ENCODE assay signal across 1 cellular context in the genomic region with DNA sequence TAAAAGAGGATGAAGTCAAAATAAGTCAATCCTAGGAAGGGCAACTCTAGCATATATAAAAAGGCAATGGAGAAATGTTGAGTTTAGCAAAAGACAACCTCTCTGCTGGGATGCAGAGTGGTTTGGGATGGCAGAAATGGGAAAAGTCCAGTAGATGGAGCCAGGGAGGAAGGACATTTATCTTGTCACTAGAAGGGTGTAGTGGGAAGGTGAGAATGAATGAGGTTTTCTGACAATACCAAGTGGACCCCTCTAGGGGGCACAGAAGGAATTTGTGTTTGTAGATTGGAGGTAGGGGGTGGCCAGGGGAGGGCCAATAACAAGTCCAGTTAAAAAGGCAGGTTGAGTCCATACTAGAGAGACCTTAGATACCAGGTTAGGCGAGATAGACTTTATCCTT.
TF ChIP-seq lines count a peak whose summit lies in the region.

No MANE protein-coding gene starts in this region.

TF ChIP-seq in WTC11, 78 proteins besides CTCF, POLR2A, EP300 and RAD21 (continued from another document):
- TF ChIP-seq, protein P1, sequence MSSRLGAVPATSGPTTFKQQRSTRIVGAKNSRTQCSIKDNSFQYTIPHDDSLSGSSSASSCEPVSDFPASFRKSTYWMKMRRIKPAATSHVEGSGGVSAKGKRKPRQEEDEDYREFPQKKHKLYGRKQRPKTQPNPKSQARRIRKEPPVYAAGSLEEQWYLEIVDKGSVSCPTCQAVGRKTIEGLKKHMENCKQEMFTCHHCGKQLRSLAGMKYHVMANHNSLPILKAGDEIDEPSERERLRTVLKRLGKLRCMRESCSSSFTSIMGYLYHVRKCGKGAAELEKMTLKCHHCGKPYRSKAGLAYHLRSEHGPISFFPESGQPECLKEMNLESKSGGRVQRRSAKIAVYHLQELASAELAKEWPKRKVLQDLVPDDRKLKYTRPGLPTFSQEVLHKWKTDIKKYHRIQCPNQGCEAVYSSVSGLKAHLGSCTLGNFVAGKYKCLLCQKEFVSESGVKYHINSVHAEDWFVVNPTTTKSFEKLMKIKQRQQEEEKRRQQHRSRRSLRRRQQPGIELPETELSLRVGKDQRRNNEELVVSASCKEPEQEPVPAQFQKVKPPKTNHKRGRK (CRISPR knock-in tag; IDR thresholded peaks at IDR 0.05; ENCODE audit: borderline replicate concordance) = no peak
- TF ChIP-seq ATF1 (CRISPR knock-in tag; IDR thresholded peaks at IDR 0.05) (no peak), ATF3 (CRISPR knock-in tag; conservative IDR thresholded peaks at IDR 0.05) (no peak), ZNF317 (CRISPR knock-in tag; IDR thresholded peaks at IDR 0.05; ENCODE audit: borderline replicate concordance, low read depth) (no peak), EMX1 (CRISPR knock-in tag; IDR thresholded peaks at IDR 0.05) (no peak), ELF4 (CRISPR knock-in tag; IDR thresholded peaks at IDR 0.05; ENCODE audit: low read depth) (no peak), MXD4 (CRISPR knock-in tag; IDR thresholded peaks at IDR 0.05; ENCODE audit: borderline replicate concordance) (no peak), ZSCAN18 (CRISPR knock-in tag; IDR thresholded peaks at IDR 0.05) (no peak), AFF4 (CRISPR knock-in tag; IDR thresholded peaks at IDR 0.05; ENCODE audit: borderline replicate concordance) (no peak), JUN (CRISPR knock-in tag; IDR thresholded peaks at IDR 0.05) (no peak), SP1 (CRISPR knock-in tag; conservative IDR thresholded peaks at IDR 0.05) (no peak), TEAD1 (CRISPR knock-in tag; IDR thresholded peaks at IDR 0.05) (no peak)
- TF ChIP-seq, protein P2, sequence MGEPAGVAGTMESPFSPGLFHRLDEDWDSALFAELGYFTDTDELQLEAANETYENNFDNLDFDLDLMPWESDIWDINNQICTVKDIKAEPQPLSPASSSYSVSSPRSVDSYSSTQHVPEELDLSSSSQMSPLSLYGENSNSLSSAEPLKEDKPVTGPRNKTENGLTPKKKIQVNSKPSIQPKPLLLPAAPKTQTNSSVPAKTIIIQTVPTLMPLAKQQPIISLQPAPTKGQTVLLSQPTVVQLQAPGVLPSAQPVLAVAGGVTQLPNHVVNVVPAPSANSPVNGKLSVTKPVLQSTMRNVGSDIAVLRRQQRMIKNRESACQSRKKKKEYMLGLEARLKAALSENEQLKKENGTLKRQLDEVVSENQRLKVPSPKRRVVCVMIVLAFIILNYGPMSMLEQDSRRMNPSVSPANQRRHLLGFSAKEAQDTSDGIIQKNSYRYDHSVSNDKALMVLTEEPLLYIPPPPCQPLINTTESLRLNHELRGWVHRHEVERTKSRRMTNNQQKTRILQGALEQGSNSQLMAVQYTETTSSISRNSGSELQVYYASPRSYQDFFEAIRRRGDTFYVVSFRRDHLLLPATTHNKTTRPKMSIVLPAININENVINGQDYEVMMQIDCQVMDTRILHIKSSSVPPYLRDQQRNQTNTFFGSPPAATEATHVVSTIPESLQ (CRISPR knock-in tag; IDR thresholded peaks at IDR 0.05) = no peak
TF ChIP-seq in WTC11: peak in this region for 0.
